In genomic region chr4:41722171-41722570, GRCh38 we compare ENCODE assay signal across 2 cellular contexts.
TF ChIP-seq lines count a peak whose summit lies in the region.

No MANE protein-coding gene starts in this region.

TF ChIP-seq in IMR-90, 13 proteins besides CTCF, POLR2A, EP300 and RAD21:
- TF ChIP-seq RFX5 (IDR thresholded peaks at IDR 0.05; ENCODE audit: low read depth, low read length) (no peak), MAFK (IDR thresholded peaks at IDR 0.05; ENCODE audit: low read depth, low read length) (no peak), FOS (IDR thresholded peaks at IDR 0.05; ENCODE audit: low read depth, low read length) (no peak), CHD1 (IDR thresholded peaks at IDR 0.05; ENCODE audit: low read depth, low read length) (no peak), SMC3 (IDR thresholded peaks at IDR 0.05; ENCODE audit: low read depth, low read length) (no peak), USF2 (IDR thresholded peaks at IDR 0.05; ENCODE audit: low read depth, low read length) (no peak), CEBPB (IDR thresholded peaks at IDR 0.05; ENCODE audit: low read depth, low read length) (no peak), RCOR1 (IDR thresholded peaks at IDR 0.05; ENCODE audit: insufficient replicate concordance, low read length) (no peak)
TF ChIP-seq in IMR-90: peak in this region for 0.

TF ChIP-seq in endothelial cell of umbilical vein, 7 proteins besides CTCF, POLR2A, EP300 and RAD21:
- no peak for TF ChIP-seq JUN (IDR thresholded peaks at IDR 0.05; ENCODE audit: borderline replicate concordance, insufficient read depth, insufficient read length, low read depth)
- peak; percentile 44 for TF ChIP-seq FOS (IDR thresholded peaks at IDR 0.05; ENCODE audit: borderline replicate concordance, insufficient read depth, low read length)
- TF ChIP-seq GATA2 (IDR thresholded peaks at IDR 0.05; ENCODE audit: insufficient read depth, insufficient read length, low read depth, low read length), result no peak
- no peak for TF ChIP-seq MAX (IDR thresholded peaks at IDR 0.05; ENCODE audit: insufficient read depth, insufficient read length)
- no peak for TF ChIP-seq MYC (IDR thresholded peaks at IDR 0.05; ENCODE audit: low read depth, low read length)
- no peak for TF ChIP-seq EZH2 (IDR thresholded peaks at IDR 0.05; ENCODE audit: borderline replicate concordance, low read depth, low read length, severe bottlenecking)
- TF ChIP-seq POLR2AphosphoS5 (IDR thresholded peaks at IDR 0.05; ENCODE audit: insufficient read depth, low read depth, low read length), result no peak
